12 cellular contexts compared by ENCODE assay signal in the genomic region with DNA sequence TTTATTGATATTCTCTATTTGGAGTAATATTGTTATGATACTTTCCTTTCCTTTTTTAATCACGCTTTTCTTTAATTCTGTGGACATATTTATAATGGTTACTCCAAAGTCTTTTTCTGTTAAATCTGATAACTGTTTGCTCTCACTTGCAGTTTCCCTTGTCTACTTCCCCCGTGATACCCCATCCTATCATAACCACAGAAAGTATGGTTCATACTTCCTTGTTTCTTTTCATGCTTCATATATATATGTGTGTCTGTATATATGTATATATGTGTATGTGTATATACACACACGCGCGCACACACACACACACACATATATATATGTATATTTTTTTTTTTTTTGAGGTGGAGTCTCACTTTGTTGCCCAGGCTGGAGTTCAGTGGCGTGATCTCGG.
"Had no signal": no experiment of that assay in that cellular context is flagged by ENCODE, and none has a peak within 500 bp of the region (broad histone marks: within the 10 kb centered on the region; RNA-seq: fewer than 3 reads in every experiment).

No MANE protein-coding gene starts in this region.

- DNase-seq: activated CD4-positive, alpha-beta T cell treated with anti-CD3 and anti-CD28 coated beads, Interleukin-2, amount 10 ng/mL, durations not matched to agents 7 days and 5 days; activated effector memory CD4-positive, alpha-beta T cell treated with Interleukin-2 at 50 U/mL for 16 hours; glutamatergic neuron; left cardiac atrium; naive thymus-derived CD4-positive, alpha-beta T cell; occipital lobe; right lobe of liver; T1000; trophoblast cell had no signal

- H3K27me3 Mint-ChIP-seq: stimulated activated memory B cell treated with anti-CD40 and anti-IgM and Interleukin-4, amounts not matched to agents 10 μg/mL and 1 μg/mL and 100 μg/mL, for 72 hours had no signal

- H3K9me3 Mint-ChIP-seq: activated CD4-positive, alpha-beta T cell treated with anti-CD3 and anti-CD28 coated beads, Interleukin-2, amount 10 ng/mL, durations not matched to agents 7 days and 5 days; activated naive CD4-positive, alpha-beta T cell treated with anti-CD3 and anti-CD28 coated beads, Interleukin-2, amount 50 U/mL, for 24 hours; WTC11 had no signal

- H3K4me3 Mint-ChIP-seq: activated CD4-positive, alpha-beta T cell treated with anti-CD3 and anti-CD28 coated beads, Interleukin-2, amount 10 ng/mL, durations not matched to agents 7 days and 5 days; activated naive CD4-positive, alpha-beta T cell treated with anti-CD3 and anti-CD28 coated beads, Interleukin-2, amount 50 U/mL, for 24 hours; naive thymus-derived CD4-positive, alpha-beta T cell; stimulated activated memory B cell treated with anti-CD40 and anti-IgM and Interleukin-4, amounts not matched to agents 10 μg/mL and 1 μg/mL and 100 μg/mL, for 72 hours; WTC11 had no signal

- H3K4me1 Mint-ChIP-seq: activated naive CD4-positive, alpha-beta T cell treated with anti-CD3 and anti-CD28 coated beads, Interleukin-2, amount 50 U/mL, for 24 hours had no signal

- H3K36me3 Mint-ChIP-seq: activated naive CD4-positive, alpha-beta T cell treated with anti-CD3 and anti-CD28 coated beads, Interleukin-2, amount 50 U/mL, for 24 hours; stimulated activated memory B cell treated with anti-CD40 and anti-IgM and Interleukin-4, amounts not matched to agents 10 μg/mL and 1 μg/mL and 100 μg/mL, for 72 hours; WTC11 had no signal

- ATAC-seq: left cardiac atrium; naive thymus-derived CD4-positive, alpha-beta T cell; right lobe of liver; stimulated activated memory B cell treated with anti-CD40 and anti-IgM and Interleukin-4, amounts not matched to agents 10 μg/mL and 1 μg/mL and 100 μg/mL, for 72 hours; WTC11 had no signal

- H3K27ac Mint-ChIP-seq: activated CD4-positive, alpha-beta T cell treated with anti-CD3 and anti-CD28 coated beads, Interleukin-2, amount 10 ng/mL, durations not matched to agents 7 days and 5 days; activated naive CD4-positive, alpha-beta T cell treated with anti-CD3 and anti-CD28 coated beads, Interleukin-2, amount 50 U/mL, for 24 hours; naive thymus-derived CD4-positive, alpha-beta T cell; stimulated activated memory B cell treated with anti-CD40 and anti-IgM and Interleukin-4, amounts not matched to agents 10 μg/mL and 1 μg/mL and 100 μg/mL, for 72 hours; WTC11 had no signal
